ENCODE assay signal across 2 cellular contexts in genomic region chr17:55763856-55764255, GRCh38.
TF ChIP-seq lines count a peak whose summit lies in the region.

No MANE protein-coding gene starts in this region.

TF ChIP-seq in liver, 16 proteins besides CTCF, POLR2A, EP300 and RAD21:
- TF ChIP-seq REST (IDR thresholded peaks at IDR 0.05) (no peak), NR2F2 (IDR thresholded peaks at IDR 0.05) (peak; percentile 45), SP1 (IDR thresholded peaks at IDR 0.05) (peak; percentile 5)
TF ChIP-seq in liver: peak in this region for 2.

TF ChIP-seq in HepG2, 621 proteins besides CTCF, POLR2A, EP300 and RAD21:
- TF ChIP-seq PCBP2 (optimal IDR thresholded peaks at IDR 0.05; ENCODE audit: low read depth, low read length, poor library complexity, severe bottlenecking) (no peak), ARID3A (IDR thresholded peaks at IDR 0.05; ENCODE audit: low read depth, low read length) (no peak), BRF2 (CRISPR knock-in tag; IDR thresholded peaks at IDR 0.05) (no peak), ZNF558 (CRISPR knock-in tag; IDR thresholded peaks at IDR 0.05; ENCODE audit: borderline replicate concordance) (no peak), ZBTB49 (CRISPR knock-in tag; IDR thresholded peaks at IDR 0.05; ENCODE audit: borderline replicate concordance) (no peak), HNRNPH1 (optimal IDR thresholded peaks at IDR 0.05; ENCODE audit: low read depth, low read length) (no peak), ZNF18 (CRISPR knock-in tag; IDR thresholded peaks at IDR 0.05; ENCODE audit: insufficient replicate concordance) (no peak), ZNF567 (CRISPR knock-in tag; IDR thresholded peaks at IDR 0.05; ENCODE audit: borderline replicate concordance) (no peak), ZNF766 (CRISPR knock-in tag; IDR thresholded peaks at IDR 0.05; ENCODE audit: borderline replicate concordance) (no peak), ZNF276 (CRISPR knock-in tag; IDR thresholded peaks at IDR 0.05; ENCODE audit: low read depth) (no peak), ZNF75D (CRISPR knock-in tag; IDR thresholded peaks at IDR 0.05; ENCODE audit: borderline replicate concordance) (no peak), GLMP (CRISPR knock-in tag; IDR thresholded peaks at IDR 0.05; ENCODE audit: borderline replicate concordance) (no peak), THAP11 (CRISPR knock-in tag; IDR thresholded peaks at IDR 0.05) (no peak), NBN (conservative IDR thresholded peaks at IDR 0.05) (no peak), ZXDC (CRISPR knock-in tag; IDR thresholded peaks at IDR 0.05) (no peak), SRY (CRISPR knock-in tag; IDR thresholded peaks at IDR 0.05) (no peak), ZNF557 (CRISPR knock-in tag; IDR thresholded peaks at IDR 0.05) (no peak), ZNF678 (CRISPR knock-in tag; IDR thresholded peaks at IDR 0.05) (no peak), KLF11 (CRISPR knock-in tag; IDR thresholded peaks at IDR 0.05) (no peak)
